8 cellular contexts compared by ENCODE assay signal in genomic region chr6:24910331-24910849, GRCh38. TPM values are rescaled to one million over a fixed set of nuclear protein-coding genes. Genes with fewer than 3 reads are reported as not detected.
DNase-seq lines count a peak whose midpoint lies in the region; ATAC-seq, FAIRE-seq and TF ChIP-seq lines count a peak whose summit lies in the region.

No MANE protein-coding gene starts in this region.

- intact Hi-C loops in activated CD4-positive, alpha-beta memory T cell treated with anti-CD3 and anti-CD28 coated beads for 36 hours (cut with micrococcal nuclease) = loop anchor here (5.0 kb wide), 1 partner anchor 162 kb away; no protein-coding TSS in a partner anchor

- peak overlapping the region; percentile 91 for H3K4me3 Mint-ChIP-seq in activated CD4-positive, alpha-beta memory T cell treated with anti-CD3 and anti-CD28 coated beads for 36 hours

- peak overlapping the region; percentile 95 for H3K27ac Mint-ChIP-seq in activated CD4-positive, alpha-beta memory T cell treated with anti-CD3 and anti-CD28 coated beads for 36 hours

- H3K36me3 ChIP-seq in fibroblast of lung (ENCODE audit: control insufficient read depth, insufficient read depth, low read length) (no peaks in the 10 kb centered on the region), neuron (ENCODE audit: insufficient read depth, low read length) (no peaks in the 10 kb centered on the region)

- no peak overlapping the region for H3K27ac ChIP-seq in fibroblast of lung (ENCODE audit: insufficient read depth, low read length)

- peak; percentile 58 for DNase-seq in activated CD4-positive, alpha-beta memory T cell treated with anti-CD3 and anti-CD28 coated beads for 36 hours
- DNase-seq in fibroblast of lung (ENCODE audit: low read depth in 2 of 2) = peak in 1 of 2 donors; percentile 30
- no peak for DNase-seq in D721Med (ENCODE audit: insufficient read length, low spot score)
- DNase-seq in DMS79 treated with DMSO at 0.1 percent for 48 hours (lab: John Stamatoyannopoulos, UW) = no peak
- no peak for DNase-seq in NCI-H1417 treated with DMSO at 0.1 percent for 48 hours (lab: John Stamatoyannopoulos, UW)

- H3K9me3 Mint-ChIP-seq in activated CD4-positive, alpha-beta memory T cell treated with anti-CD3 and anti-CD28 coated beads for 36 hours = no peaks in the 10 kb centered on the region

- no peaks in the 10 kb centered on the region for H3K27me3 Mint-ChIP-seq in activated CD4-positive, alpha-beta memory T cell treated with anti-CD3 and anti-CD28 coated beads for 36 hours

- peak; percentile 59 for ATAC-seq in HG02981 (IDR thresholded peaks at IDR 0.05; ENCODE audit: unreplicated experiment)

- H3K9me3 ChIP-seq in fibroblast of lung (ENCODE audit: control insufficient read depth, insufficient read depth, low read depth, low read length) (no peaks in the 10 kb centered on the region), neuron (ENCODE audit: low read length) (peaks cover 5% of the 10 kb centered on the region)

- peaks cover 16% of the 10 kb centered on the region for H3K27me3 ChIP-seq in fibroblast of lung (ENCODE audit: control insufficient read depth, insufficient read depth, low read length)
- no peaks in the 10 kb centered on the region for H3K27me3 ChIP-seq in neuron (ENCODE audit: insufficient read depth, low read length)

- peak overlapping the region; percentile 0 for H2AFZ ChIP-seq in fibroblast of lung (ENCODE audit: low read length)
- H2AFZ ChIP-seq in neuron (ENCODE audit: low read depth, low read length) = peak overlapping the region; percentile 27

- H3K4me1 Mint-ChIP-seq in activated CD4-positive, alpha-beta memory T cell treated with anti-CD3 and anti-CD28 coated beads for 36 hours (ENCODE audit: low read depth) = peaks cover 86% of the 10 kb centered on the region

- peak overlapping the region; percentile 87 for H3K4me2 ChIP-seq in fibroblast of lung (ENCODE audit: extremely low read depth, insufficient read depth, low read length)

- peak; percentile 3 for TF ChIP-seq POLR2A in GM15510 (IDR thresholded peaks at IDR 0.05; ENCODE audit: borderline replicate concordance, extremely low read depth, insufficient read length)

- H3K36me3 Mint-ChIP-seq in activated CD4-positive, alpha-beta memory T cell treated with anti-CD3 and anti-CD28 coated beads for 36 hours = peaks cover 13% of the 10 kb centered on the region

- H4K20me1 ChIP-seq in fibroblast of lung (ENCODE audit: control insufficient read depth, extremely low read depth, insufficient read depth, low read length) = no peaks in the 10 kb centered on the region

- H3K4me1 ChIP-seq in fibroblast of lung (ENCODE audit: control insufficient read depth, extremely low read depth, insufficient read depth, low read length) = peaks cover 3% of the 10 kb centered on the region
- H3K4me1 ChIP-seq in neuron (ENCODE audit: insufficient read depth, low read length) = peaks cover 45% of the 10 kb centered on the region

- POLR2A ChIA-PET in activated CD4-positive, alpha-beta memory T cell treated with anti-CD3 and anti-CD28 coated beads for 36 hours (lab: Charles Lee) = interaction anchor here (0.7 to 6.0 kb wide), 15 partner anchors 10 to 191 kb away, joined by 3 to 63 read pairs (median 6); partner anchors contain the start of genes C6orf62 and RIPOR2

- H3K9ac ChIP-seq in fibroblast of lung (ENCODE audit: insufficient read depth, low read length) = no peak overlapping the region

- H3K79me2 ChIP-seq in fibroblast of lung (ENCODE audit: control insufficient read depth, insufficient read depth, low read length) = no peaks in the 10 kb centered on the region

- TF ChIP-seq CTCF in fibroblast of lung (conservative IDR thresholded peaks at IDR 0.05 in 1 of 2, IDR thresholded peaks at IDR 0.05 in 1 of 2; ENCODE audit: low read depth in 1 of 2, low read length in 2 of 2) (peak in 1 of 2 donors; percentile 6), D721Med (IDR thresholded peaks at IDR 0.05; ENCODE audit: insufficient read depth, missing control alignments) (no peak)

- no peak for FAIRE-seq in D721Med (lab: Jason Lieb, UNC)

- H3K4me3 ChIP-seq in fibroblast of lung (replicated peaks in 1 of 4; ENCODE audit: control extremely low read depth in 1 of 4, insufficient read depth in 1 of 4, low read depth in 3 of 4, low read length in 4 of 4) (peak overlapping the region; percentile 28 to 62 (median 58)), neuron (ENCODE audit: low read length) (peak overlapping the region; percentile 61)

- CTCF ChIA-PET in activated CD4-positive, alpha-beta memory T cell treated with anti-CD3 and anti-CD28 coated beads for 36 hours (lab: Charles Lee) = interaction anchor here (0.8 to 7.3 kb wide), 24 partner anchors 9 to 161 kb away, joined by 3 to 109 read pairs (median 6); partner anchors contain the start of gene RIPOR2

RNA-seq across cellular contexts. Expression of gene RIPOR2, which starts 25.4 kb away (rescaled TPM):
- total RNA-seq in activated CD4-positive, alpha-beta memory T cell treated with anti-CD3 and anti-CD28 coated beads for 36 hours = 10 to 100 TPM; 64.5 to 68.7 TPM
- 0.51 and 3.6 TPM in 2 replicates for total RNA-seq in fibroblast of lung
- 3.3 and 3.5 TPM in 2 replicates for polyA plus RNA-seq in fibroblast of lung
- 2.6 TPM in 2 replicates for polyA plus RNA-seq in fibroblast of lung (2012)
- polyA minus RNA-seq in fibroblast of lung (ENCODE audit: low replicate concordance) = 1.6 and 6.7 TPM in 2 replicates

Comparison
In these comparisons a context has a peak if more than half of its experiments do, and no peak if none do; other contexts are left out.
1. RNA of gene RIPOR2, which starts 25.4 kb away (total RNA-seq): 64.5 to 68.7 TPM in activated CD4-positive, alpha-beta memory T cell treated with anti-CD3 and anti-CD28 coated beads for 36 hours; 0.51 to 3.6 TPM in fibroblast of lung; every median in the first group is over 10 times any median in the second.